23 cellular contexts compared by ENCODE assay signal in genomic region chr17:55314061-55314783, GRCh38. TPM values are rescaled to one million over a fixed set of nuclear protein-coding genes. Genes with fewer than 3 reads are reported as not detected.
DNase-seq lines count a peak whose midpoint lies in the region; ATAC-seq and TF ChIP-seq lines count a peak whose summit lies in the region.
"Had no signal": no experiment of that assay in that cellular context is flagged by ENCODE, and none has a peak within 500 bp of the region (broad histone marks: within the 10 kb centered on the region; RNA-seq: fewer than 3 reads in every experiment).

No MANE protein-coding gene starts in this region.

- no peaks in the 10 kb centered on the region for H3K4me1 ChIP-seq in hepatocyte (ENCODE audit: insufficient read depth)

- H3K27me3 Mint-ChIP-seq in activated CD4-positive, alpha-beta T cell treated with anti-CD3 and anti-CD28 coated beads for 36 hours = peaks cover 5% of the 10 kb centered on the region
- peaks cover 2% of the 10 kb centered on the region for H3K27me3 Mint-ChIP-seq in activated naive CD4-positive, alpha-beta T cell treated with anti-CD3 and anti-CD28 coated beads for 36 hours (ENCODE audit: low read depth)
- no peaks in the 10 kb centered on the region for H3K27me3 Mint-ChIP-seq in activated CD4-positive, alpha-beta memory T cell treated with anti-CD3 and anti-CD28 coated beads, Interleukin-2, amount 10 ng/mL, durations not matched to agents 7 days and 5 days
- H3K27me3 Mint-ChIP-seq: CD4-positive, CD25-positive, alpha-beta regulatory T cell had no signal

- H3K9me2 ChIP-seq in hepatocyte (replicated peaks; ENCODE audit: insufficient read depth) = no peaks in the 10 kb centered on the region

- POLR2A ChIA-PET in activated CD4-positive, alpha-beta T cell treated with anti-CD3 and anti-CD28 coated beads for 36 hours (lab: Charles Lee) = no interaction called here
- POLR2A ChIA-PET in activated CD4-positive, alpha-beta memory T cell treated with anti-CD3 and anti-CD28 coated beads, Interleukin-2, amount 10 ng/mL, durations not matched to agents 7 days and 5 days (lab: Charles Lee) = interaction anchor here (2.0 kb wide), 1 partner anchor 31 kb away, joined by 10 read pairs; no protein-coding TSS in a partner anchor

- no peaks in the 10 kb centered on the region for H3K9me3 ChIP-seq in hepatocyte (ENCODE audit: low read depth)

- no peak overlapping the region for H3K27ac ChIP-seq in hepatocyte

- no peaks in the 10 kb centered on the region for H3K79me2 ChIP-seq in hepatocyte

- H3K4me1 Mint-ChIP-seq in activated CD4-positive, alpha-beta T cell treated with anti-CD3 and anti-CD28 coated beads for 36 hours = peaks cover 13% of the 10 kb centered on the region
- peaks cover 6% of the 10 kb centered on the region for H3K4me1 Mint-ChIP-seq in activated naive CD4-positive, alpha-beta T cell treated with anti-CD3 and anti-CD28 coated beads for 36 hours (ENCODE audit: low read depth)
- H3K4me1 Mint-ChIP-seq in activated CD4-positive, alpha-beta memory T cell treated with anti-CD3 and anti-CD28 coated beads, Interleukin-2, amount 10 ng/mL, durations not matched to agents 7 days and 5 days = peaks cover 31% of the 10 kb centered on the region
- H3K4me1 Mint-ChIP-seq: B cell had no signal

- no peaks in the 10 kb centered on the region for H3K27me3 ChIP-seq in hepatocyte

- H3K36me3 ChIP-seq in hepatocyte (replicated peaks; ENCODE audit: insufficient read depth, low read depth) = no peaks in the 10 kb centered on the region

- H3K9me3 Mint-ChIP-seq in activated CD4-positive, alpha-beta T cell treated with anti-CD3 and anti-CD28 coated beads for 36 hours (ENCODE audit: low read depth) = no peaks in the 10 kb centered on the region
- no peaks in the 10 kb centered on the region for H3K9me3 Mint-ChIP-seq in activated naive CD4-positive, alpha-beta T cell treated with anti-CD3 and anti-CD28 coated beads for 36 hours
- H3K9me3 Mint-ChIP-seq in activated CD4-positive, alpha-beta memory T cell treated with anti-CD3 and anti-CD28 coated beads, Interleukin-2, amount 10 ng/mL, durations not matched to agents 7 days and 5 days = peaks cover 4% of the 10 kb centered on the region
- H3K9me3 Mint-ChIP-seq: CD4-positive, CD25-positive, alpha-beta regulatory T cell had no signal

- DNase-seq in activated CD4-positive, alpha-beta T cell treated with anti-CD3 and anti-CD28 coated beads for 36 hours = peak; percentile 24
- no peak for DNase-seq in activated CD4-positive, alpha-beta T cell treated with anti-CD3 and anti-CD28 coated beads, Interleukin-2, amount 50 U/mL, for 48 hours
- DNase-seq in activated naive CD4-positive, alpha-beta T cell treated with anti-CD3 and anti-CD28 coated beads for 36 hours = no peak
- no peak for DNase-seq in activated naive CD4-positive, alpha-beta T cell treated with anti-CD3 and anti-CD28 coated beads, Interleukin-2, amount 50 U/mL, for 16 hours
- no peak for DNase-seq in activated CD4-positive, alpha-beta memory T cell treated with anti-CD3 and anti-CD28 coated beads, Interleukin-2, amount 10 ng/mL, durations not matched to agents 7 days and 5 days
- DNase-seq in pons (ENCODE audit: low spot score) (peak; percentile 19), epidermal melanocyte (ENCODE audit: insufficient read length, low spot score) (no peak), hepatocyte (ENCODE audit: low spot score) (no peak)
- DNase-seq: COR-L47, DMS79, Karpas-422, MV-4-11, NCI-H1105 treated with DMSO at 0.1 percent for 48 hours, NCI-H1694, NCI-H2081, NCI-H2171, NCI-H345, NCI-H524, NCI-H82 had no signal

- no peak overlapping the region for H3K4me3 ChIP-seq in hepatocyte

- no peaks in the 10 kb centered on the region for H3K36me3 Mint-ChIP-seq in activated CD4-positive, alpha-beta T cell treated with anti-CD3 and anti-CD28 coated beads for 36 hours (ENCODE audit: low read depth)
- no peaks in the 10 kb centered on the region for H3K36me3 Mint-ChIP-seq in activated naive CD4-positive, alpha-beta T cell treated with anti-CD3 and anti-CD28 coated beads for 36 hours (ENCODE audit: low read depth)
- H3K36me3 Mint-ChIP-seq in activated CD4-positive, alpha-beta memory T cell treated with anti-CD3 and anti-CD28 coated beads, Interleukin-2, amount 10 ng/mL, durations not matched to agents 7 days and 5 days (ENCODE audit: low read depth) = peaks cover 6% of the 10 kb centered on the region
- H3K36me3 Mint-ChIP-seq: CD4-positive, CD25-positive, alpha-beta regulatory T cell had no signal

- no peak overlapping the region for H2AFZ ChIP-seq in hepatocyte

- peak; percentile 33 for ATAC-seq in activated CD4-positive, alpha-beta T cell treated with anti-CD3 and anti-CD28 coated beads for 36 hours
- ATAC-seq: HCT116, Panc1 had no signal

- H3K4me2 ChIP-seq in hepatocyte = no peak overlapping the region

- TF ChIP-seq CTCF in hepatocyte (IDR thresholded peaks at IDR 0.05; ENCODE audit: poor library complexity) = no peak

- no peaks in the 10 kb centered on the region for H4K20me1 ChIP-seq in hepatocyte (ENCODE audit: insufficient read depth, poor library complexity, severe bottlenecking)

- intact Hi-C loops in activated CD4-positive, alpha-beta T cell treated with anti-CD3 and anti-CD28 coated beads for 36 hours (cut with DNase I, micrococcal nuclease) = loop anchor here (1.0 kb wide), 2 partner anchors 27 to 30 kb away; no protein-coding TSS in a partner anchor
- intact Hi-C loops in activated naive CD4-positive, alpha-beta T cell treated with anti-CD3 and anti-CD28 coated beads for 36 hours (cut with micrococcal nuclease) = loop anchor here (2.0 kb wide), 1 partner anchor 35 kb away; no protein-coding TSS in a partner anchor

- CTCF ChIA-PET in activated CD4-positive, alpha-beta T cell treated with anti-CD3 and anti-CD28 coated beads for 36 hours (lab: Charles Lee) = interaction anchor here (1.0 to 1.3 kb wide), 3 partner anchors 11 to 43 kb away, joined by 3 to 5 read pairs (median 3); no protein-coding TSS in a partner anchor
- CTCF ChIA-PET in activated naive CD4-positive, alpha-beta T cell treated with anti-CD3 and anti-CD28 coated beads for 36 hours (lab: Charles Lee) = no interaction called here
- CTCF ChIA-PET in activated CD4-positive, alpha-beta memory T cell treated with anti-CD3 and anti-CD28 coated beads, Interleukin-2, amount 10 ng/mL, durations not matched to agents 7 days and 5 days (lab: Charles Lee) = no interaction called here

- 80% methylated on average over 8 of the region's 8 CpGs for WGBS in hepatocyte (ENCODE audit: low lambda C conversion rate, missing lambda C conversion rate)

- H3K27ac Mint-ChIP-seq in activated CD4-positive, alpha-beta T cell treated with anti-CD3 and anti-CD28 coated beads for 36 hours = peak overlapping the region; percentile 74
- peak overlapping the region; percentile 1 for H3K27ac Mint-ChIP-seq in activated naive CD4-positive, alpha-beta T cell treated with anti-CD3 and anti-CD28 coated beads for 36 hours
- H3K27ac Mint-ChIP-seq in activated CD4-positive, alpha-beta memory T cell treated with anti-CD3 and anti-CD28 coated beads, Interleukin-2, amount 10 ng/mL, durations not matched to agents 7 days and 5 days = peak overlapping the region; percentile 64
- H3K27ac Mint-ChIP-seq: B cell had no signal

- no peak overlapping the region for H3K4me3 Mint-ChIP-seq in activated CD4-positive, alpha-beta T cell treated with anti-CD3 and anti-CD28 coated beads for 36 hours
- H3K4me3 Mint-ChIP-seq in activated naive CD4-positive, alpha-beta T cell treated with anti-CD3 and anti-CD28 coated beads for 36 hours = no peak overlapping the region
- H3K4me3 Mint-ChIP-seq in activated CD4-positive, alpha-beta memory T cell treated with anti-CD3 and anti-CD28 coated beads, Interleukin-2, amount 10 ng/mL, durations not matched to agents 7 days and 5 days = no peak overlapping the region
- H3K4me3 Mint-ChIP-seq: B cell; CD4-positive, CD25-positive, alpha-beta regulatory T cell had no signal

RNA-seq across cellular contexts. Expression of gene HLF, which starts 49.5 kb away (rescaled TPM):
- total RNA-seq in activated CD4-positive, alpha-beta T cell treated with anti-CD3 and anti-CD28 coated beads for 36 hours = 1 to 10 TPM in 1 of 2 experiments, under 1 TPM in 1; 0.95 to 1.0 TPM
- total RNA-seq in activated naive CD4-positive, alpha-beta T cell treated with anti-CD3 and anti-CD28 coated beads for 36 hours = under 1 TPM; 0.79 to 0.86 TPM
- total RNA-seq in activated CD4-positive, alpha-beta memory T cell treated with anti-CD3 and anti-CD28 coated beads, Interleukin-2, amount 10 ng/mL, durations not matched to agents 7 days and 5 days = 1 to 10 TPM; 2.8 to 3.3 TPM
- total RNA-seq in hepatocyte = 0.32 and 0.60 TPM in 2 replicates
- 0.26 and 0.48 TPM in 2 replicates for polyA plus RNA-seq in hepatocyte
- total RNA-seq: B cell had no signal

Comparison
In these comparisons a context has a peak if more than half of its experiments do, and no peak if none do; other contexts are left out.
1. DNase-seq: peak in activated CD4-positive, alpha-beta T cell treated with anti-CD3 and anti-CD28 coated beads for 36 hours (single experiment) and pons (single experiment); none in activated CD4-positive, alpha-beta T cell treated with anti-CD3 and anti-CD28 coated beads, Interleukin-2, amount 50 U/mL, for 48 hours (0 of 2), activated naive CD4-positive, alpha-beta T cell treated with anti-CD3 and anti-CD28 coated beads for 36 hours (single experiment), activated naive CD4-positive, alpha-beta T cell treated with anti-CD3 and anti-CD28 coated beads, Interleukin-2, amount 50 U/mL, for 16 hours (single experiment), activated CD4-positive, alpha-beta memory T cell treated with anti-CD3 and anti-CD28 coated beads, Interleukin-2, amount 10 ng/mL, durations not matched to agents 7 days and 5 days (single experiment), epidermal melanocyte (single experiment) and hepatocyte (single experiment).
2. H3K27ac Mint-ChIP-seq: peak in every context shown above with its lines; median percentile 74 in activated CD4-positive, alpha-beta T cell treated with anti-CD3 and anti-CD28 coated beads for 36 hours; 64 in activated CD4-positive, alpha-beta memory T cell treated with anti-CD3 and anti-CD28 coated beads, Interleukin-2, amount 10 ng/mL, durations not matched to agents 7 days and 5 days; 1 in activated naive CD4-positive, alpha-beta T cell treated with anti-CD3 and anti-CD28 coated beads for 36 hours.